Comparison of ENCODE assay signal across 8 cellular contexts in the genomic region with DNA sequence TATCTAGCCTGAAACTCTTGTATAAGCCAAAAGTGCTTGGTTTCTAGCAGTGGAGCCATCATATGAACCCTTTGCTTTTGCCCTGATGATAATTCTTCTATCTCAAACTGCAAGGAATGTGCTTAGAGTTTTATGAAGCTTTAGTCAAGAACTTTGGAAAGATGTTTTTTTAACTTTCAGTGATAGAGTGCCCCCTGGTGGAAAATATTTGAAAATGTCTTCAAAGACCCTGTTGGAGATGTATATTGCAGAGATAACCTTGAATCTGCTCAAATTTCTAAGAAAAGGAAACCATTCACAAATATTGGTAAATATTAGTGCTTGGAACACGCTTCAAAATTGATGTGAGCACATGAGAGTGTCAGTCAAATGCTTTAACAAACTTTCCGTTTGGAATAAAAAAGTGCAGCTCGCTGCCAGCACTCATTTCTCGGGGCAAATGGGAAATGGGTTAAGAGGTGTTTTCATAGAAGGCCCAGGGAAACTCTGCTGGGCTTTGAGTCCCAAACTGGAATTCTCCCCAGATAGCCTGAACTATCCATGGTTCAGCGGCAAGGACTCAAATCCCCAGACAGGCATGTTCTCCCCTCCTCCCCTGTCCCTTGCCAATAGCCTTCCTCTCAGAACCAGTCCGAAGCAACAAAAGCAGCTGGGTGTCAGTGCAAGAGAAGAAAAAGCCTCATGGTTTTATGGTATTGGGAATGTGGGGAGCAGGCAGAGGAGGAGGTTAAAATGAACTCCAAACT.
DNase-seq lines count a peak whose midpoint lies in the region; ATAC-seq and TF ChIP-seq lines count a peak whose summit lies in the region.

No MANE protein-coding gene starts in this region.

- no peaks in the 10 kb centered on the region for H3K9me3 Mint-ChIP-seq in Caco-2 (ENCODE audit: unreplicated experiment)
- no peaks in the 10 kb centered on the region for H3K9me3 Mint-ChIP-seq in HFFc6

- no peak overlapping the region for H3K27ac ChIP-seq in gastrocnemius medialis

- BruUV-seq in Caco-2 (replicated peaks; lab: Mats Ljungman, UMichigan) = no TSS peak

- in situ Hi-C loops in gastrocnemius medialis (cut with MboI; ENCODE audit: low sequenced_read_pairs in 4 of 4) = no loop called here

- H3K27me3 ChIP-seq in Caco-2 (replicated peaks; ENCODE audit: control insufficient read depth, insufficient read depth, low read length) (no peaks in the 10 kb centered on the region), gastrocnemius medialis (no peaks in the 10 kb centered on the region)

- no peak for TF ChIP-seq POLR2A in gastrocnemius medialis (IDR thresholded peaks at IDR 0.05)

- H3K27ac Mint-ChIP-seq in Caco-2 (ENCODE audit: unreplicated experiment) = no peak overlapping the region
- H3K27ac Mint-ChIP-seq in HFFc6 = peak overlapping the region; percentile 68; the same call in 1 of the 2 replicates

- H3K4me1 ChIP-seq in Caco-2 (peaks cover 3% of the 10 kb centered on the region; the same call in 1 of the 2 replicates), gastrocnemius medialis (no peaks in the 10 kb centered on the region)

- intact Hi-C loops in Caco-2 (cut with micrococcal nuclease; ENCODE audit: unreplicated experiment) = loop anchor here (1.0 to 5.0 kb wide), 3 partner anchors 273 to 466 kb away; no protein-coding TSS in a partner anchor
- intact Hi-C loops in gastrocnemius medialis (cut with DNase I; ENCODE audit: low total_unique reads) = loop anchor here (5.0 to 10.0 kb wide), 3 partner anchors 236 to 468 kb away; partner anchors contain the start of gene CYP26A1

- POLR2A ChIA-PET in Caco-2 (lab: Charles Lee) = interaction anchor here (0.6 kb wide), 1 partner anchor 318 kb away, joined by 3 read pairs; no protein-coding TSS in a partner anchor

- H3K36me3 Mint-ChIP-seq in Caco-2 (ENCODE audit: insufficient read depth, unreplicated experiment) (peaks cover 94% of the 10 kb centered on the region), HFFc6 (ENCODE audit: low read depth) (peaks cover 69% of the 10 kb centered on the region)

- H3K4me3 ChIP-seq in Caco-2 (ENCODE audit: low read depth, low read length) = no peak overlapping the region
- no peak overlapping the region for H3K4me3 ChIP-seq in foreskin fibroblast (ENCODE audit: low read depth in 1 of 2, low read length in 2 of 2)
- H3K4me3 ChIP-seq in gastrocnemius medialis = no peak overlapping the region

- peak; percentile 42 to 61 for TF ChIP-seq CTCF in Caco-2 (IDR thresholded peaks at IDR 0.05; ENCODE audit: insufficient read depth in 1 of 2, low read depth in 1 of 2, low read length in 1 of 2, severe bottlenecking in 1 of 2, unreplicated experiment in 1 of 2)
- peak; percentile 96 for TF ChIP-seq CTCF in HFFc6 (IDR thresholded peaks at IDR 0.05)
- TF ChIP-seq CTCF in foreskin fibroblast (IDR thresholded peaks at IDR 0.05; ENCODE audit: low read depth, low read length) = peak; percentile 53
- peak; percentile 36 to 72 (median 54) for TF ChIP-seq CTCF in gastrocnemius medialis (IDR thresholded peaks at IDR 0.05 in 4 of 5, conservative IDR thresholded peaks at IDR 0.05 in 1 of 5)

- H3K27me3 Mint-ChIP-seq in Caco-2 (ENCODE audit: insufficient read depth, unreplicated experiment) (no peaks in the 10 kb centered on the region), HFFc6 (ENCODE audit: insufficient read depth) (peaks cover 32% of the 10 kb centered on the region)

- DNase-seq in Caco-2 = peak in 1 of 2 experiments; percentile 58
- peak; percentile 41 for DNase-seq in HFFc6
- peak; percentile 23 to 66 for DNase-seq in foreskin fibroblast
- DNase-seq in gastrocnemius medialis = no peak
- DNase-seq in mesenteric fat pad (ENCODE audit: low spot score) = no peak
- DNase-seq in NCI-H226 = no peak

- H3K36me3 ChIP-seq in Caco-2 (ENCODE audit: control insufficient read depth, insufficient read depth, low read length) (no peaks in the 10 kb centered on the region; the same call in none of the 2 replicates), gastrocnemius medialis (no peaks in the 10 kb centered on the region)

- CTCF ChIA-PET in Caco-2 (lab: Charles Lee) = interaction anchor here (0.6 to 1.2 kb wide), 5 partner anchors 136 to 352 kb away, joined by 3 to 4 read pairs (median 4); no protein-coding TSS in a partner anchor

- peaks cover 4% of the 10 kb centered on the region for H3K4me1 Mint-ChIP-seq in Caco-2 (ENCODE audit: low read depth, unreplicated experiment)
- peaks cover 32% of the 10 kb centered on the region for H3K4me1 Mint-ChIP-seq in HFFc6 (ENCODE audit: low read depth)

- H3K4me3 Mint-ChIP-seq in Caco-2 (ENCODE audit: unreplicated experiment) (no peak overlapping the region), HFFc6 (no peak overlapping the region)

- ATAC-seq in SK-N-SH treated with all-trans-retinoic acid at 6 μM for 48 hours (peak; percentile 75), gastrocnemius medialis (no peak), HG02981 (IDR thresholded peaks at IDR 0.05; ENCODE audit: unreplicated experiment) (no peak)

- H3K9me3 ChIP-seq in Caco-2 = no peaks in the 10 kb centered on the region
- H3K9me3 ChIP-seq in gastrocnemius medialis = no peaks in the 10 kb centered on the region

TF ChIP-seq in SK-N-SH treated with all-trans-retinoic acid at 6 μM for 48 hours, 23 proteins besides CTCF, POLR2A, EP300 and RAD21 (continues in another document):
- TF ChIP-seq, protein P1, sequence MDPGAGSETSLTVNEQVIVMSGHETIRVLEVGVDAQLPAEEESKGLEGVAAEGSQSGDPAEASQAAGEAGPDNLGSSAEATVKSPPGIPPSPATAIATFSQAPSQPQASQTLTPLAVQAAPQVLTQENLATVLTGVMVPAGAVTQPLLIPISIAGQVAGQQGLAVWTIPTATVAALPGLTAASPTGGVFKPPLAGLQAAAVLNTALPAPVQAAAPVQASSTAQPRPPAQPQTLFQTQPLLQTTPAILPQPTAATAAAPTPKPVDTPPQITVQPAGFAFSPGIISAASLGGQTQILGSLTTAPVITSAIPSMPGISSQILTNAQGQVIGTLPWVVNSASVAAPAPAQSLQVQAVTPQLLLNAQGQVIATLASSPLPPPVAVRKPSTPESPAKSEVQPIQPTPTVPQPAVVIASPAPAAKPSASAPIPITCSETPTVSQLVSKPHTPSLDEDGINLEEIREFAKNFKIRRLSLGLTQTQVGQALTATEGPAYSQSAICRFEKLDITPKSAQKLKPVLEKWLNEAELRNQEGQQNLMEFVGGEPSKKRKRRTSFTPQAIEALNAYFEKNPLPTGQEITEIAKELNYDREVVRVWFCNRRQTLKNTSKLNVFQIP (CRISPR knock-in tag; IDR thresholded peaks at IDR 0.05; ENCODE audit: borderline replicate concordance, low read depth) = no peak
- TF ChIP-seq TCF4 (CRISPR knock-in tag; IDR thresholded peaks at IDR 0.05; ENCODE audit: borderline replicate concordance) (no peak), ZC3H10 (CRISPR knock-in tag; IDR thresholded peaks at IDR 0.05) (no peak), ZNF565 (CRISPR knock-in tag; conservative IDR thresholded peaks at IDR 0.05; ENCODE audit: low read depth) (no peak), ZNF70 (CRISPR knock-in tag; IDR thresholded peaks at IDR 0.05) (no peak), CSDC2 (CRISPR knock-in tag; IDR thresholded peaks at IDR 0.05) (no peak), ZFP3 (CRISPR knock-in tag; IDR thresholded peaks at IDR 0.05) (no peak)
- TF ChIP-seq, protein P2, sequence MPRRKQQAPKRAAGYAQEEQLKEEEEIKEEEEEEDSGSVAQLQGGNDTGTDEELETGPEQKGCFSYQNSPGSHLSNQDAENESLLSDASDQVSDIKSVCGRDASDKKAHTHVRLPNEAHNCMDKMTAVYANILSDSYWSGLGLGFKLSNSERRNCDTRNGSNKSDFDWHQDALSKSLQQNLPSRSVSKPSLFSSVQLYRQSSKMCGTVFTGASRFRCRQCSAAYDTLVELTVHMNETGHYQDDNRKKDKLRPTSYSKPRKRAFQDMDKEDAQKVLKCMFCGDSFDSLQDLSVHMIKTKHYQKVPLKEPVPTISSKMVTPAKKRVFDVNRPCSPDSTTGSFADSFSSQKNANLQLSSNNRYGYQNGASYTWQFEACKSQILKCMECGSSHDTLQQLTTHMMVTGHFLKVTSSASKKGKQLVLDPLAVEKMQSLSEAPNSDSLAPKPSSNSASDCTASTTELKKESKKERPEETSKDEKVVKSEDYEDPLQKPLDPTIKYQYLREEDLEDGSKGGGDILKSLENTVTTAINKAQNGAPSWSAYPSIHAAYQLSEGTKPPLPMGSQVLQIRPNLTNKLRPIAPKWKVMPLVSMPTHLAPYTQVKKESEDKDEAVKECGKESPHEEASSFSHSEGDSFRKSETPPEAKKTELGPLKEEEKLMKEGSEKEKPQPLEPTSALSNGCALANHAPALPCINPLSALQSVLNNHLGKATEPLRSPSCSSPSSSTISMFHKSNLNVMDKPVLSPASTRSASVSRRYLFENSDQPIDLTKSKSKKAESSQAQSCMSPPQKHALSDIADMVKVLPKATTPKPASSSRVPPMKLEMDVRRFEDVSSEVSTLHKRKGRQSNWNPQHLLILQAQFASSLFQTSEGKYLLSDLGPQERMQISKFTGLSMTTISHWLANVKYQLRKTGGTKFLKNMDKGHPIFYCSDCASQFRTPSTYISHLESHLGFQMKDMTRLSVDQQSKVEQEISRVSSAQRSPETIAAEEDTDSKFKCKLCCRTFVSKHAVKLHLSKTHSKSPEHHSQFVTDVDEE (CRISPR knock-in tag; IDR thresholded peaks at IDR 0.05) = no peak
- TF ChIP-seq, protein P3, sequence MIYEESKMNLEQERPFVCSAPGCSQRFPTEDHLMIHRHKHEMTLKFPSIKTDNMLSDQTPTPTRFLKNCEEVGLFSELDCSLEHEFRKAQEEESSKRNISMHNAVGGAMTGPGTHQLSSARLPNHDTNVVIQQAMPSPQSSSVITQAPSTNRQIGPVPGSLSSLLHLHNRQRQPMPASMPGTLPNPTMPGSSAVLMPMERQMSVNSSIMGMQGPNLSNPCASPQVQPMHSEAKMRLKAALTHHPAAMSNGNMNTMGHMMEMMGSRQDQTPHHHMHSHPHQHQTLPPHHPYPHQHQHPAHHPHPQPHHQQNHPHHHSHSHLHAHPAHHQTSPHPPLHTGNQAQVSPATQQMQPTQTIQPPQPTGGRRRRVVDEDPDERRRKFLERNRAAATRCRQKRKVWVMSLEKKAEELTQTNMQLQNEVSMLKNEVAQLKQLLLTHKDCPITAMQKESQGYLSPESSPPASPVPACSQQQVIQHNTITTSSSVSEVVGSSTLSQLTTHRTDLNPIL (CRISPR knock-in tag; IDR thresholded peaks at IDR 0.05; ENCODE audit: low read depth) = no peak
- TF ChIP-seq, protein P4, sequence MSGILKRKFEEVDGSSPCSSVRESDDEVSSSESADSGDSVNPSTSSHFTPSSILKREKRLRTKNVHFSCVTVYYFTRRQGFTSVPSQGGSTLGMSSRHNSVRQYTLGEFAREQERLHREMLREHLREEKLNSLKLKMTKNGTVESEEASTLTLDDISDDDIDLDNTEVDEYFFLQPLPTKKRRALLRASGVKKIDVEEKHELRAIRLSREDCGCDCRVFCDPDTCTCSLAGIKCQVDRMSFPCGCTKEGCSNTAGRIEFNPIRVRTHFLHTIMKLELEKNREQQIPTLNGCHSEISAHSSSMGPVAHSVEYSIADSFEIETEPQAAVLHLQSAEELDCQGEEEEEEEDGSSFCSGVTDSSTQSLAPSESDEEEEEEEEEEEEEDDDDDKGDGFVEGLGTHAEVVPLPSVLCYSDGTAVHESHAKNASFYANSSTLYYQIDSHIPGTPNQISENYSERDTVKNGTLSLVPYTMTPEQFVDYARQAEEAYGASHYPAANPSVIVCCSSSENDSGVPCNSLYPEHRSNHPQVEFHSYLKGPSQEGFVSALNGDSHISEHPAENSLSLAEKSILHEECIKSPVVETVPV (CRISPR knock-in tag; IDR thresholded peaks at IDR 0.05) = no peak

Comparison
In these comparisons a context has a peak if more than half of its experiments do, and no peak if none do; other contexts are left out.
1. DNase-seq: peak in HFFc6 (single experiment) and foreskin fibroblast (2 of 2); none in gastrocnemius medialis (0 of 2), mesenteric fat pad (single experiment) and NCI-H226 (single experiment).
2. Peak in every context shown above with its lines, with median percentiles within 50 percentile points of each other: CTCF ChIP-seq.